Comparison of ENCODE assay signal across 8 cellular contexts in genomic region chr15:38440353-38441129, GRCh38. TPM values are rescaled to one million over a fixed set of nuclear protein-coding genes. Genes with fewer than 3 reads are reported as not detected.
A peak's percentile ranks its signal among the peaks of the same experiment; 100 is the strongest.
DNase-seq lines count a peak whose midpoint lies in the region; ATAC-seq and TF ChIP-seq lines count a peak whose summit lies in the region.

No MANE protein-coding gene starts in this region.

- H3K27ac Mint-ChIP-seq in stimulated activated effector memory CD8-positive, alpha-beta T cell treated with anti-CD3 and anti-CD28 coated beads, Interleukin-12 subunit alpha, Interleukin-12 subunit beta, amount 100 ng/mL, for 72 hours, result peak overlapping the region; percentile 35

- H3K4me1 Mint-ChIP-seq in stimulated activated effector memory CD8-positive, alpha-beta T cell treated with anti-CD3 and anti-CD28 coated beads, Interleukin-12 subunit alpha, Interleukin-12 subunit beta, amount 100 ng/mL, for 72 hours, result peaks cover 7% of the 10 kb centered on the region

- H3K9me3 Mint-ChIP-seq in stimulated activated effector memory CD8-positive, alpha-beta T cell treated with anti-CD3 and anti-CD28 coated beads, Interleukin-12 subunit alpha, Interleukin-12 subunit beta, amount 100 ng/mL, for 72 hours, result no peaks in the 10 kb centered on the region

- TF ChIP-seq CTCF in AG09319 (IDR thresholded peaks at IDR 0.05; ENCODE audit: low read depth, low read length), result peak; percentile 91
- peak; percentile 93 for TF ChIP-seq CTCF in WI38 (IDR thresholded peaks at IDR 0.05; ENCODE audit: low read depth, low read length)
- TF ChIP-seq CTCF in coronary artery (IDR thresholded peaks at IDR 0.05), result peak; percentile 73
- TF ChIP-seq CTCF in right lobe of liver (IDR thresholded peaks at IDR 0.05), result peak; percentile 92 to 94 (median 92)

- peak; percentile 18 for DNase-seq in AG09319 (ENCODE audit: extremely low read depth, low read depth)
- peak; percentile 97 for DNase-seq in NCI-H2171 treated with DMSO at 0.1 percent for 48 hours (lab: John Stamatoyannopoulos, UW)
- no peak for DNase-seq in coronary artery (ENCODE audit: low spot score)
- peak in 2 of 3 donors; percentile 36 to 55 for DNase-seq in right lobe of liver
- DNase-seq in stimulated activated effector memory CD8-positive, alpha-beta T cell treated with anti-CD3 and anti-CD28 coated beads, Interleukin-12 subunit alpha, Interleukin-12 subunit beta, amount 100 ng/mL, for 72 hours (ENCODE audit: low spot score in 2 of 2), result peak; percentile 31 to 64

- no peaks in the 10 kb centered on the region for H3K36me3 ChIP-seq in right lobe of liver

- peak; percentile 78 for ATAC-seq in GM18519 (IDR thresholded peaks at IDR 0.05; ENCODE audit: low FRiP score, unreplicated experiment)
- ATAC-seq in HG03064 (IDR thresholded peaks at IDR 0.05; ENCODE audit: low read depth, unreplicated experiment), result peak; percentile 61
- peak; percentile 97 to 99 (median 98) for ATAC-seq in right lobe of liver
- peak; percentile 80 for ATAC-seq in stimulated activated effector memory CD8-positive, alpha-beta T cell treated with anti-CD3 and anti-CD28 coated beads, Interleukin-12 subunit alpha, Interleukin-12 subunit beta, amount 100 ng/mL, for 72 hours

- peaks cover 0 to 3% (median 0%) of the 10 kb centered on the region in 4 donors for H3K4me1 ChIP-seq in right lobe of liver

- no peaks in the 10 kb centered on the region for H3K36me3 Mint-ChIP-seq in stimulated activated effector memory CD8-positive, alpha-beta T cell treated with anti-CD3 and anti-CD28 coated beads, Interleukin-12 subunit alpha, Interleukin-12 subunit beta, amount 100 ng/mL, for 72 hours

- intact Hi-C loops in right lobe of liver (cut with DNase I), result loop anchor here in 1 of 2 donors (10.0 kb wide), 1 partner anchor 234 kb away; no protein-coding TSS in a partner anchor

- TF ChIP-seq POLR2A in right lobe of liver (IDR thresholded peaks at IDR 0.05), result no peak

- H3K4me3 Mint-ChIP-seq in stimulated activated effector memory CD8-positive, alpha-beta T cell treated with anti-CD3 and anti-CD28 coated beads, Interleukin-12 subunit alpha, Interleukin-12 subunit beta, amount 100 ng/mL, for 72 hours, result no peak overlapping the region

- no peaks in the 10 kb centered on the region for H3K9me3 ChIP-seq in right lobe of liver

- H3K27me3 ChIP-seq in right lobe of liver, result no peaks in the 10 kb centered on the region

- H3K4me3 ChIP-seq in WI38 (ENCODE audit: low read depth, low read length), result no peak overlapping the region
- peak overlapping the region; percentile 13 for H3K4me3 ChIP-seq in coronary artery
- no peak overlapping the region for H3K4me3 ChIP-seq in right lobe of liver

- WGBS in right lobe of liver (ENCODE audit: insufficient coverage, low coverage, low lambda C conversion rate, missing lambda C conversion rate), result 0% methylated on average over 4 of the region's 9 CpGs

- H3K27ac ChIP-seq in coronary artery, result no peak overlapping the region
- no peak overlapping the region for H3K27ac ChIP-seq in right lobe of liver

RNA-seq across cellular contexts. Expression of gene FAM98B, which starts 13.4 kb away (rescaled TPM):
- 1 to 10 TPM; 2.6 to 7.6 (median 5.5) TPM for total RNA-seq in right lobe of liver
